In genomic region chr3:64023187-64023860, GRCh38 we compare ENCODE assay signal across 1 cellular context.
TF ChIP-seq lines count a peak whose summit lies in the region.

TSS of gene PSMD6 (minus strand) at chr3:64023494. CDS start at chr3:64023419, 75 bp downstream.

TF ChIP-seq in HepG2, 621 proteins besides CTCF, POLR2A, EP300 and RAD21 (continued from another document and continues in another):
- peak; percentile 46; the same call in 1 of the 2 replicates for TF ChIP-seq STAT6 (CRISPR knock-in tag; IDR thresholded peaks at IDR 0.05; ENCODE audit: borderline replicate concordance)
- peak; percentile 80; the same call in 1 of the 2 replicates for TF ChIP-seq ZNF33A (CRISPR knock-in tag; IDR thresholded peaks at IDR 0.05; ENCODE audit: borderline replicate concordance)
- peak; percentile 55; the same call in 1 of the 2 replicates for TF ChIP-seq ZNF317 (CRISPR knock-in tag; IDR thresholded peaks at IDR 0.05)
- TF ChIP-seq ZBED4 (CRISPR knock-in tag; IDR thresholded peaks at IDR 0.05; ENCODE audit: borderline replicate concordance), result no peak
- TF ChIP-seq MAF1 (CRISPR knock-in tag; IDR thresholded peaks at IDR 0.05; ENCODE audit: borderline replicate concordance), result peak; percentile 64; the same call in 1 of the 2 replicates
- TF ChIP-seq ZNF17 (CRISPR knock-in tag; IDR thresholded peaks at IDR 0.05), result no peak
- TF ChIP-seq ZNF761 (CRISPR knock-in tag; conservative IDR thresholded peaks at IDR 0.05), result 0 out of 2 replicates have a peak, but pooled peaks have one; percentile 33
- peak; percentile 43; the same call in 1 of the 2 replicates for TF ChIP-seq ZNF253 (CRISPR knock-in tag; IDR thresholded peaks at IDR 0.05; ENCODE audit: borderline replicate concordance)
- no peak for TF ChIP-seq ETS1 (CRISPR knock-in tag; IDR thresholded peaks at IDR 0.05)
- peak; percentile 87 for TF ChIP-seq ZNF451 (CRISPR knock-in tag; IDR thresholded peaks at IDR 0.05)
- TF ChIP-seq TBX2 (CRISPR knock-in tag; IDR thresholded peaks at IDR 0.05; ENCODE audit: borderline replicate concordance), result peak; percentile 81
- 0 out of 2 replicates have a peak, but pooled peaks have one; percentile 27 for TF ChIP-seq RNF219 (CRISPR knock-in tag; IDR thresholded peaks at IDR 0.05)
- peak; percentile 81; the same call in 1 of the 2 replicates for TF ChIP-seq SP5 (CRISPR knock-in tag; IDR thresholded peaks at IDR 0.05; ENCODE audit: borderline replicate concordance, low read depth)
- peak; percentile 98 for TF ChIP-seq HMGXB4 (CRISPR knock-in tag; IDR thresholded peaks at IDR 0.05; ENCODE audit: borderline replicate concordance in 1 of 2, low read depth in 1 of 2)
- peak; percentile 84; the same call in 1 of the 2 replicates for TF ChIP-seq MXD1 (CRISPR knock-in tag; IDR thresholded peaks at IDR 0.05)
- TF ChIP-seq CBX2 (IDR thresholded peaks at IDR 0.05; ENCODE audit: low read depth, low read length), result no peak
- 0 out of 2 replicates have a peak, but pooled peaks have one; percentile 43 for TF ChIP-seq CBX2 (CRISPR knock-in tag; IDR thresholded peaks at IDR 0.05; ENCODE audit: low read depth)
- TF ChIP-seq ZNF276 (CRISPR knock-in tag; IDR thresholded peaks at IDR 0.05; ENCODE audit: low read depth), result no peak
- TF ChIP-seq ZNF558 (CRISPR knock-in tag; IDR thresholded peaks at IDR 0.05; ENCODE audit: borderline replicate concordance), result no peak
- TF ChIP-seq ARHGAP35 (CRISPR knock-in tag; IDR thresholded peaks at IDR 0.05; ENCODE audit: borderline replicate concordance), result peak; percentile 88
- no peak for TF ChIP-seq ZFP41 (CRISPR knock-in tag; IDR thresholded peaks at IDR 0.05; ENCODE audit: borderline replicate concordance)
- TF ChIP-seq MLX (CRISPR knock-in tag; IDR thresholded peaks at IDR 0.05), result peak; percentile 37; the same call in 1 of the 2 replicates
- TF ChIP-seq GABPB1 (CRISPR knock-in tag; IDR thresholded peaks at IDR 0.05), result peak; percentile 100
- TF ChIP-seq TARDBP (CRISPR knock-in tag; IDR thresholded peaks at IDR 0.05), result peak; percentile 98
- peak; percentile 75; the same call in 1 of the 2 replicates for TF ChIP-seq SAFB2 (CRISPR knock-in tag; IDR thresholded peaks at IDR 0.05; ENCODE audit: borderline replicate concordance, low read depth)
- TF ChIP-seq ZNF766 (CRISPR knock-in tag; IDR thresholded peaks at IDR 0.05; ENCODE audit: borderline replicate concordance), result peak; percentile 87; the same call in 1 of the 2 replicates
- TF ChIP-seq CCDC6 (CRISPR knock-in tag; IDR thresholded peaks at IDR 0.05), result peak; percentile 88
- peak; percentile 31; the same call in 1 of the 2 replicates for TF ChIP-seq ZNF24 (IDR thresholded peaks at IDR 0.05)
- peak; percentile 54; the same call in 1 of the 2 replicates for TF ChIP-seq ZNF619 (CRISPR knock-in tag; IDR thresholded peaks at IDR 0.05)
- no peak for TF ChIP-seq ZFP36L2 (CRISPR knock-in tag; IDR thresholded peaks at IDR 0.05)
- TF ChIP-seq REL (CRISPR knock-in tag; conservative IDR thresholded peaks at IDR 0.05), result peak; percentile 26; the same call in 1 of the 2 replicates
- TF ChIP-seq ZNF234 (CRISPR knock-in tag; conservative IDR thresholded peaks at IDR 0.05), result no peak
- TF ChIP-seq AHR (CRISPR knock-in tag; IDR thresholded peaks at IDR 0.05), result peak; percentile 80; the same call in 1 of the 2 replicates
- peak; percentile 96 for TF ChIP-seq IKZF5 (CRISPR knock-in tag; IDR thresholded peaks at IDR 0.05)
- TF ChIP-seq PPARG (CRISPR knock-in tag; conservative IDR thresholded peaks at IDR 0.05), result no peak
- peak; percentile 82; the same call in 1 of the 2 replicates for TF ChIP-seq ZNF205 (CRISPR knock-in tag; IDR thresholded peaks at IDR 0.05)
- no peak for TF ChIP-seq HHEX (CRISPR knock-in tag; IDR thresholded peaks at IDR 0.05)
- TF ChIP-seq THAP9 (CRISPR knock-in tag; IDR thresholded peaks at IDR 0.05; ENCODE audit: borderline replicate concordance), result peak; percentile 89
- peak; percentile 79; the same call in 1 of the 2 replicates for TF ChIP-seq DNMT1 (CRISPR knock-in tag; IDR thresholded peaks at IDR 0.05)
